In genomic region chr3:154668187-154668586, GRCh38 we compare ENCODE assay signal across 2 cellular contexts.
A peak's percentile ranks its signal among the peaks of the same experiment; 100 is the strongest.
TF ChIP-seq lines count a peak whose summit lies in the region.

No MANE protein-coding gene starts in this region.

TF ChIP-seq in A549, 52 proteins besides CTCF, POLR2A, EP300 and RAD21 (continued from another document):
- TF ChIP-seq HMGXB4 (CRISPR knock-in tag; IDR thresholded peaks at IDR 0.05; ENCODE audit: borderline replicate concordance) (no peak), MAFK (IDR thresholded peaks at IDR 0.05; ENCODE audit: partially characterized antibody) (peak; percentile 89)

TF ChIP-seq in K562, 482 proteins besides CTCF, POLR2A, EP300 and RAD21 (continued from another document):
- TF ChIP-seq C11orf30 (IDR thresholded peaks at IDR 0.05; ENCODE audit: low read depth), result peak; percentile 59
- no peak for TF ChIP-seq GABPB1 (CRISPR knock-in tag; IDR thresholded peaks at IDR 0.05)
- TF ChIP-seq FOXJ3 (CRISPR knock-in tag; IDR thresholded peaks at IDR 0.05), result no peak
- TF ChIP-seq MAFK (IDR thresholded peaks at IDR 0.05; ENCODE audit: low read length), result peak; percentile 79
- no peak for TF ChIP-seq HNRNPLL (IDR thresholded peaks at IDR 0.05; ENCODE audit: low read depth, low read length, poor library complexity, severe bottlenecking)
- TF ChIP-seq ZNF316 (IDR thresholded peaks at IDR 0.05), result peak; percentile 71
- no peak for TF ChIP-seq ERF (CRISPR knock-in tag; IDR thresholded peaks at IDR 0.05)
- TF ChIP-seq MAFF (IDR thresholded peaks at IDR 0.05; ENCODE audit: low read length), result peak; percentile 68
- no peak for TF ChIP-seq HCFC1 (IDR thresholded peaks at IDR 0.05; ENCODE audit: low read depth, low read length)
